In genomic region chr6:9192405-9192909, GRCh38 we compare ENCODE assay signal across 21 cellular contexts.
DNase-seq lines count a peak whose midpoint lies in the region; ATAC-seq, FAIRE-seq and TF ChIP-seq lines count a peak whose summit lies in the region.
"Had no signal": no experiment of that assay in that cellular context is flagged by ENCODE, and none has a peak within 500 bp of the region (broad histone marks: within the 10 kb centered on the region; RNA-seq: fewer than 3 reads in every experiment).

No MANE protein-coding gene starts in this region.

- in situ Hi-C loops in HAP-1 (cut with MboI; ENCODE audit: low sequenced_read_pairs), result no loop called here

- ATAC-seq in GM18858 (IDR thresholded peaks at IDR 0.05; ENCODE audit: unreplicated experiment) (no peak), T-cell (replicated peaks in 1 of 4) (no peak)

- peak; percentile 79 for DNase-seq in DMS53 treated with DMSO at 0.1 percent for 48 hours (lab: John Stamatoyannopoulos, UW; ENCODE audit: unreplicated experiment)
- DNase-seq in M059J (ENCODE audit: low read depth), result peak; percentile 11
- DNase-seq in bronchial epithelial cell (ENCODE audit: low read depth), result peak; percentile 55
- no peak for DNase-seq in NCI-H526 (lab: John Stamatoyannopoulos, UW)
- no peak for DNase-seq in T-cell
- DNase-seq in HAP-1 (ENCODE audit: low spot score in 2 of 2), result no peak
- DNase-seq: AML-193; BE2C; Calu3; CD4-positive, alpha-beta T cell; COR-L47; DMS153; DMS79 treated with DMSO at 0.1 percent for 48 hours; GF-D8; H9; HFFc6 had no signal

- no peak overlapping the region for H3K4me3 Mint-ChIP-seq in T-cell
- H3K4me3 Mint-ChIP-seq: CD14-positive monocyte; CD4-positive, alpha-beta T cell; H9; HFFc6 had no signal

- H3K27me3 ChIP-seq in bronchial epithelial cell (ENCODE audit: control insufficient read depth, insufficient read depth, low read length) (no peaks in the 10 kb centered on the region), HAP-1 (ENCODE audit: low read depth) (no peaks in the 10 kb centered on the region)
- H3K27me3 ChIP-seq: BE2C; BLaER1 treated with 17β-estradiol and CSF1 and Interleukin-3, amounts not matched to agents 10 nM and 100 nM had no signal

- no peaks in the 10 kb centered on the region for H3K36me3 ChIP-seq in bronchial epithelial cell (ENCODE audit: control insufficient read depth, insufficient read depth, low read length)
- H3K36me3 ChIP-seq in HAP-1 (replicated peaks), result no peaks in the 10 kb centered on the region
- H3K36me3 ChIP-seq: BE2C; BLaER1 treated with 17β-estradiol and CSF1 and Interleukin-3, amounts not matched to agents 10 nM and 100 nM had no signal

- no peaks in the 10 kb centered on the region for H3K4me1 ChIP-seq in HAP-1
- H3K4me1 ChIP-seq: BE2C had no signal

- no peak for FAIRE-seq in bronchial epithelial cell (lab: Jason Lieb, UNC)
- FAIRE-seq: GM12891, GM18507 had no signal

- no peak for TF ChIP-seq CTCF in bronchial epithelial cell (IDR thresholded peaks at IDR 0.05; ENCODE audit: insufficient read depth, low read length, severe bottlenecking)

- H3K27ac Mint-ChIP-seq in T-cell, result no peak overlapping the region
- H3K27ac Mint-ChIP-seq: CD14-positive monocyte; CD4-positive, alpha-beta T cell; H9; HFFc6 had no signal

- peaks cover 0 to 4% (median 0%) of the 10 kb centered on the region in 3 donors for H3K9me3 Mint-ChIP-seq in T-cell
- H3K9me3 Mint-ChIP-seq: CD4-positive, alpha-beta T cell; H9; HFFc6 had no signal

- POLR2A ChIA-PET in T-cell (lab: Charles Lee), result no interaction called here

- no peak overlapping the region for H3K4me3 ChIP-seq in bronchial epithelial cell (ENCODE audit: low read depth, low read length)
- no peak overlapping the region for H3K4me3 ChIP-seq in HAP-1
- H3K4me3 ChIP-seq: BLaER1 treated with 17β-estradiol and CSF1 and Interleukin-3, amounts not matched to agents 10 nM and 100 nM had no signal

- H3K9me3 ChIP-seq in HAP-1, result no peaks in the 10 kb centered on the region
- H3K9me3 ChIP-seq: BE2C; BLaER1 treated with 17β-estradiol and CSF1 and Interleukin-3, amounts not matched to agents 10 nM and 100 nM had no signal

- H3K27me3 Mint-ChIP-seq in T-cell, result no peaks in the 10 kb centered on the region
- H3K27me3 Mint-ChIP-seq: CD4-positive, alpha-beta T cell had no signal

- CTCF ChIA-PET in T-cell (lab: Charles Lee), result no interaction called here

- no peaks in the 10 kb centered on the region for H3K36me3 Mint-ChIP-seq in T-cell
- H3K36me3 Mint-ChIP-seq: CD14-positive monocyte had no signal

- no peaks in the 10 kb centered on the region for H3K4me1 Mint-ChIP-seq in T-cell
- H3K4me1 Mint-ChIP-seq: CD14-positive monocyte, H9 had no signal

Comparison
In these comparisons a context has a peak if more than half of its experiments do, and no peak if none do; other contexts are left out.
1. DNase-seq: peak in DMS53 treated with DMSO at 0.1 percent for 48 hours (single experiment), M059J (single experiment) and bronchial epithelial cell (single experiment); none in NCI-H526 (0 of 2), T-cell (0 of 34) and HAP-1 (0 of 2).